Comparison of ENCODE assay signal across 19 cellular contexts in genomic region chr18:44957440-44957839, GRCh38.
A peak's percentile ranks its signal among the peaks of the same experiment; 100 is the strongest.
DNase-seq lines count a peak whose midpoint lies in the region; ATAC-seq and TF ChIP-seq lines count a peak whose summit lies in the region.
"Had no signal": no experiment of that assay in that cellular context is flagged by ENCODE, and none has a peak within 500 bp of the region (broad histone marks: within the 10 kb centered on the region; RNA-seq: fewer than 3 reads in every experiment).

No MANE protein-coding gene starts in this region.

- no peak for ATAC-seq in GM21576 (IDR thresholded peaks at IDR 0.05; ENCODE audit: unreplicated experiment)
- ATAC-seq: A549, T-cell had no signal

- H3K9me3 Mint-ChIP-seq in chondrocyte (ENCODE audit: low read depth) = no peaks in the 10 kb centered on the region
- H3K9me3 Mint-ChIP-seq: T-cell had no signal

- no peak for TF ChIP-seq CTCF in chondrocyte (IDR thresholded peaks at IDR 0.05)

- peaks cover 26% of the 10 kb centered on the region for H3K4me1 Mint-ChIP-seq in chondrocyte (ENCODE audit: low read depth)
- H3K4me1 Mint-ChIP-seq: CD4-positive, alpha-beta memory T cell; T-cell had no signal

- H3K36me3 Mint-ChIP-seq in chondrocyte (ENCODE audit: low read depth) = peaks cover 23% of the 10 kb centered on the region
- H3K36me3 Mint-ChIP-seq: CD4-positive, alpha-beta memory T cell; T-cell had no signal

- DNase-seq in NCI-H2171 treated with DMSO at 0.1 percent for 48 hours (lab: John Stamatoyannopoulos, UW) = peak; percentile 13
- no peak for DNase-seq in NCI-H2171 (lab: John Stamatoyannopoulos, UW)
- peak; percentile 14 for DNase-seq in HT1080 (ENCODE audit: low read depth)
- DNase-seq in cerebellar cortex (ENCODE audit: low spot score) = peak; percentile 30
- DNase-seq in myocyte (ENCODE audit: low read depth) = peak; percentile 30
- DNase-seq in KG1 (lab: John Stamatoyannopoulos, UW) = no peak
- DNase-seq in chondrocyte (ENCODE audit: low spot score) = no peak
- DNase-seq: CD4-positive, alpha-beta memory T cell; DMS53; KBM-7; NCI-H1417 treated with DMSO at 0.1 percent for 48 hours; NCI-H187 treated with DMSO at 0.1 percent for 48 hours; NCI-H526 treated with DMSO at 0.1 percent for 48 hours; NK-92 treated with Interleukin-12 subunit alpha and Interleukin-12 subunit beta, amount 100 ng/mL, for 24 hours; SHP77; SK-N-SH; T-cell had no signal

- H3K4me3 Mint-ChIP-seq in chondrocyte (ENCODE audit: unreplicated experiment) = no peak overlapping the region
- H3K4me3 Mint-ChIP-seq: CD4-positive, alpha-beta memory T cell; T-cell had no signal

- no peak overlapping the region for H3K27ac Mint-ChIP-seq in chondrocyte (ENCODE audit: unreplicated experiment)
- H3K27ac Mint-ChIP-seq: T-cell had no signal

- H3K27me3 Mint-ChIP-seq in chondrocyte (ENCODE audit: low read depth) = no peaks in the 10 kb centered on the region

Comparison
In these comparisons a context has a peak if more than half of its experiments do, and no peak if none do; other contexts are left out.
1. DNase-seq: peak in NCI-H2171 treated with DMSO at 0.1 percent for 48 hours (single experiment), HT1080 (single experiment), cerebellar cortex (single experiment) and myocyte (single experiment); none in NCI-H2171 (single experiment), KG1 (single experiment) and chondrocyte (single experiment).